Comparison of ENCODE assay signal across 8 cellular contexts in the genomic region with DNA sequence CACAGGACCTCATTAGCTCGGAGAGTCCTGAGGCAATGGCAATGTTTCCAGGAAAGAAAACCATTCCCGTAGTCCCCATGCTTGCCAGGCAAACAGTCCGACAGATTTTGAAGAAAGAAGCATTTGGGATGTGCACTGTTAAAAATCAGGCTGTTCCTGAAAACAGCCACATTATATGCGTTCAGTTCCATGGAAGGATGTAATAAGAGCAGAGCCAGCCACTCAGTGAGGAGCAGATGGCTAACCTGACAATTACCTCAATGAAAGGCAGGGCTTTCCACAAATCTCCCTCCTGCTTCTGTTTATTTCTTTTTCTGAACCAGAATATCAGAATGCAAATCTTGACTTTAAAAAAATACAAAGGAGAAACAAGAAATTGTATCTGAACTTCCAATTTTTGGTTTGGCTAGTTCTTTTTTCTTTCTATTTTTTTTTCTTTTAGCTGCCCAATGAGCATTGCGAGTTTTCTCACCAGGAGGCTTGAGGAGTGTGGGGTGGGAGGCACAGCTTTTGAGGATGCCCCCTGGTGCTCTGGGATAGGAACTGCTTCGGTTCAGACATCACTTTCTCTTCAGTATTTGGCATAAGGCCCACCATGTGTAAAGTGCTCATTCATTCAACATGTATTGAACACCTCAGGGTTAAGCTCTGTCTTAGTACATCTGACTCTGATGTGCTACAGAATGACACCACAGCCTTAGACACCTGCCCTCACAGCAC.
A peak's percentile ranks its signal among the peaks of the same experiment; 100 is the strongest.
DNase-seq lines count a peak whose midpoint lies in the region; TF ChIP-seq lines count a peak whose summit lies in the region.

No MANE protein-coding gene starts in this region.

- H3K9me3 ChIP-seq in HEK293 (ENCODE audit: control insufficient read depth, insufficient read depth, low read depth, low read length) (no peaks in the 10 kb centered on the region), MG63 (no peaks in the 10 kb centered on the region)

- H3K4me3 ChIP-seq in HEK293 (ENCODE audit: low read depth, low read length) (no peak overlapping the region), MG63 (no peak overlapping the region)

- TF ChIP-seq CTCF in HEK293 (tag by site-specific recombination; IDR thresholded peaks at IDR 0.05): no peak

- no peak overlapping the region for H3K27ac ChIP-seq in HEK293 (ENCODE audit: extremely low read depth, low read depth, low read length)

- no peaks in the 10 kb centered on the region for H3K27me3 ChIP-seq in MG63

- CTCF ChIA-PET in HEK293 (lab: Yijun Ruan, JAX): interaction anchor here (0.6 to 2.2 kb wide), 10 partner anchors 9 to 484 kb away, joined by 3 to 8 read pairs (median 3); a partner anchor contains a TSS

- peaks cover 0 to 12% of the 10 kb centered on the region in 2 experiments; a peak in 1 of 3 replicates for H3K36me3 ChIP-seq in HEK293 (ENCODE audit: control insufficient read depth in 2 of 2, insufficient read depth in 1 of 2, low read length in 2 of 2)
- no peaks in the 10 kb centered on the region for H3K36me3 ChIP-seq in MG63

- H3K4me1 ChIP-seq in HEK293 (ENCODE audit: control insufficient read depth, insufficient read depth, low read length): no peaks in the 10 kb centered on the region

- POLR2A ChIA-PET in HEK293 (lab: Yijun Ruan, JAX): no interaction called here

- DNase-seq in DMS153 treated with DMSO at 0.1 percent for 48 hours (lab: John Stamatoyannopoulos, UW; ENCODE audit: unreplicated experiment): peak; percentile 27
- no peak for DNase-seq in DMS153 (lab: John Stamatoyannopoulos, UW)
- peak; percentile 65 for DNase-seq in MG63
- DNase-seq in SKM-1 (lab: John Stamatoyannopoulos, UW; ENCODE audit: unreplicated experiment): peak; percentile 76
- peak; percentile 69 for DNase-seq in amniotic epithelial cell (ENCODE audit: low read depth)
- peak; percentile 30 for DNase-seq in iPS DF 19.7 (ENCODE audit: low read depth, low spot score)
- peak in 2 of 3 experiments; percentile 35 to 45 for DNase-seq in stimulated activated CD4-positive, alpha-beta T cell treated with anti-CD3 and anti-CD28 coated beads, TNF-alpha, amount 100 ng/mL, for 24 hours (ENCODE audit: low read depth in 3 of 3)

TF ChIP-seq in HEK293, 187 proteins besides CTCF, POLR2A, EP300 and RAD21 (continues in another document):
- TF ChIP-seq ZIC2 (tag by site-specific recombination; IDR thresholded peaks at IDR 0.05) (0 out of 2 replicates have a peak, but pooled peaks have one; percentile 20), ZNF658 (tag by site-specific recombination; IDR thresholded peaks at IDR 0.05) (no peak), WT1 (tag by site-specific recombination; IDR thresholded peaks at IDR 0.05) (no peak), ZNF768 (tag by site-specific recombination; IDR thresholded peaks at IDR 0.05) (peak; percentile 61; the same call in 1 of the 2 replicates), ZNF211 (tag by site-specific recombination; IDR thresholded peaks at IDR 0.05; ENCODE audit: low read depth) (no peak), PRDM1 (tag by site-specific recombination; IDR thresholded peaks at IDR 0.05) (no peak), ZNF654 (tag by site-specific recombination; IDR thresholded peaks at IDR 0.05; ENCODE audit: low read depth) (peak; percentile 21; the same call in 1 of the 2 replicates), ZNF76 (tag by site-specific recombination; IDR thresholded peaks at IDR 0.05; ENCODE audit: borderline replicate concordance, low read depth) (no peak), GLIS1 (tag by site-specific recombination; IDR thresholded peaks at IDR 0.05) (0 out of 2 replicates have a peak, but pooled peaks have one; percentile 41), ZFP3 (tag by site-specific recombination; IDR thresholded peaks at IDR 0.05; ENCODE audit: low read depth) (no peak), ZNF221 (tag by site-specific recombination; IDR thresholded peaks at IDR 0.05; ENCODE audit: borderline replicate concordance) (no peak), ZNF707 (tag by site-specific recombination; IDR thresholded peaks at IDR 0.05) (no peak)
- TF ChIP-seq, protein P1, sequence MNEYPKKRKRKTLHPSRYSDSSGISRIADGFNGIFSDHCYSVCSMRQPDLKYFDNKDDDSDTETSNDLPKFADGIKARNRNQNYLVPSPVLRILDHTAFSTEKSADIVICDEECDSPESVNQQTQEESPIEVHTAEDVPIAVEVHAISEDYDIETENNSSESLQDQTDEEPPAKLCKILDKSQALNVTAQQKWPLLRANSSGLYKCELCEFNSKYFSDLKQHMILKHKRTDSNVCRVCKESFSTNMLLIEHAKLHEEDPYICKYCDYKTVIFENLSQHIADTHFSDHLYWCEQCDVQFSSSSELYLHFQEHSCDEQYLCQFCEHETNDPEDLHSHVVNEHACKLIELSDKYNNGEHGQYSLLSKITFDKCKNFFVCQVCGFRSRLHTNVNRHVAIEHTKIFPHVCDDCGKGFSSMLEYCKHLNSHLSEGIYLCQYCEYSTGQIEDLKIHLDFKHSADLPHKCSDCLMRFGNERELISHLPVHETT (tag by site-specific recombination; IDR thresholded peaks at IDR 0.05): no peak
- TF ChIP-seq, protein P2, sequence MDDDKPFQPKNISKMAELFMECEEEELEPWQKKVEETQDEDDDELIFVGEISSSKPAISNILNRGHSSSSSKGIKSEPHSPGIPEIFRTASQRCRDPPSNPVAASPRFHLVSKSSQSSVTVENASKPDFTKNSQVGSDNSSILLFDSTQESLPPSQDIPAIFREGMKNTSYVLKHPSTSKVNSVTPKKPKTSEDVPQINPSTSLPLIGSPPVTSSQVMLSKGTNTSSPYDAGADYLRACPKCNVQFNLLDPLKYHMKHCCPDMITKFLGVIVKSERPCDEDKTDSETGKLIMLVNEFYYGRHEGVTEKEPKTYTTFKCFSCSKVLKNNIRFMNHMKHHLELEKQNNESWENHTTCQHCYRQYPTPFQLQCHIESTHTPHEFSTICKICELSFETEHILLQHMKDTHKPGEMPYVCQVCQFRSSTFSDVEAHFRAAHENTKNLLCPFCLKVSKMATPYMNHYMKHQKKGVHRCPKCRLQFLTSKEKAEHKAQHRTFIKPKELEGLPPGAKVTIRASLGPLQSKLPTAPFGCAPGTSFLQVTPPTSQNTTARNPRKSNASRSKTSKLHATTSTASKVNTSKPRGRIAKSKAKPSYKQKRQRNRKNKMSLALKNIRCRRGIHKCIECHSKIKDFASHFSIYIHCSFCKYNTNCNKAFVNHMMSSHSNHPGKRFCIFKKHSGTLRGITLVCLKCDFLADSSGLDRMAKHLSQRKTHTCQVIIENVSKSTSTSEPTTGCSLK (tag by site-specific recombination; IDR thresholded peaks at IDR 0.05): no peak
- TF ChIP-seq, protein P3, sequence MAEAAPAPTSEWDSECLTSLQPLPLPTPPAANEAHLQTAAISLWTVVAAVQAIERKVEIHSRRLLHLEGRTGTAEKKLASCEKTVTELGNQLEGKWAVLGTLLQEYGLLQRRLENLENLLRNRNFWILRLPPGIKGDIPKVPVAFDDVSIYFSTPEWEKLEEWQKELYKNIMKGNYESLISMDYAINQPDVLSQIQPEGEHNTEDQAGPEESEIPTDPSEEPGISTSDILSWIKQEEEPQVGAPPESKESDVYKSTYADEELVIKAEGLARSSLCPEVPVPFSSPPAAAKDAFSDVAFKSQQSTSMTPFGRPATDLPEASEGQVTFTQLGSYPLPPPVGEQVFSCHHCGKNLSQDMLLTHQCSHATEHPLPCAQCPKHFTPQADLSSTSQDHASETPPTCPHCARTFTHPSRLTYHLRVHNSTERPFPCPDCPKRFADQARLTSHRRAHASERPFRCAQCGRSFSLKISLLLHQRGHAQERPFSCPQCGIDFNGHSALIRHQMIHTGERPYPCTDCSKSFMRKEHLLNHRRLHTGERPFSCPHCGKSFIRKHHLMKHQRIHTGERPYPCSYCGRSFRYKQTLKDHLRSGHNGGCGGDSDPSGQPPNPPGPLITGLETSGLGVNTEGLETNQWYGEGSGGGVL (tag by site-specific recombination; IDR thresholded peaks at IDR 0.05): no peak
- TF ChIP-seq, protein P4, sequence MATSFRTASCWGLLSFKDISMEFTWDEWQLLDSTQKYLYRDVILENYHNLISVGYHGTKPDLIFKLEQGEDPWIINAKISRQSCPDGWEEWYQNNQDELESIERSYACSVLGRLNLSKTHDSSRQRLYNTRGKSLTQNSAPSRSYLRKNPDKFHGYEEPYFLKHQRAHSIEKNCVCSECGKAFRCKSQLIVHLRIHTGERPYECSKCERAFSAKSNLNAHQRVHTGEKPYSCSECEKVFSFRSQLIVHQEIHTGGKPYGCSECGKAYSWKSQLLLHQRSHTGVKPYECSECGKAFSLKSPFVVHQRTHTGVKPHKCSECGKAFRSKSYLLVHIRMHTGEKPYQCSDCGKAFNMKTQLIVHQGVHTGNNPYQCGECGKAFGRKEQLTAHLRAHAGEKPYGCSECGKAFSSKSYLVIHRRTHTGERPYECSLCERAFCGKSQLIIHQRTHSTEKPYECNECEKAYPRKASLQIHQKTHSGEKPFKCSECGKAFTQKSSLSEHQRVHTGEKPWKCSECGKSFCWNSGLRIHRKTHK (tag by site-specific recombination; IDR thresholded peaks at IDR 0.05): no peak
- TF ChIP-seq, protein P5, sequence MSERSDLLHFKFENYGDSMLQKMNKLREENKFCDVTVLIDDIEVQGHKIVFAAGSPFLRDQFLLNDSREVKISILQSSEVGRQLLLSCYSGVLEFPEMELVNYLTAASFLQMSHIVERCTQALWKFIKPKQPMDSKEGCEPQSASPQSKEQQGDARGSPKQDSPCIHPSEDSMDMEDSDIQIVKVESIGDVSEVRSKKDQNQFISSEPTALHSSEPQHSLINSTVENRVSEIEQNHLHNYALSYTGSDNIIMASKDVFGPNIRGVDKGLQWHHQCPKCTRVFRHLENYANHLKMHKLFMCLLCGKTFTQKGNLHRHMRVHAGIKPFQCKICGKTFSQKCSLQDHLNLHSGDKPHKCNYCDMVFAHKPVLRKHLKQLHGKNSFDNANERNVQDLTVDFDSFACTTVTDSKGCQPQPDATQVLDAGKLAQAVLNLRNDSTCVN (tag by site-specific recombination; optimal IDR thresholded peaks at IDR 0.05): no peak
